Comparison of ENCODE assay signal across 10 cellular contexts in the genomic region with DNA sequence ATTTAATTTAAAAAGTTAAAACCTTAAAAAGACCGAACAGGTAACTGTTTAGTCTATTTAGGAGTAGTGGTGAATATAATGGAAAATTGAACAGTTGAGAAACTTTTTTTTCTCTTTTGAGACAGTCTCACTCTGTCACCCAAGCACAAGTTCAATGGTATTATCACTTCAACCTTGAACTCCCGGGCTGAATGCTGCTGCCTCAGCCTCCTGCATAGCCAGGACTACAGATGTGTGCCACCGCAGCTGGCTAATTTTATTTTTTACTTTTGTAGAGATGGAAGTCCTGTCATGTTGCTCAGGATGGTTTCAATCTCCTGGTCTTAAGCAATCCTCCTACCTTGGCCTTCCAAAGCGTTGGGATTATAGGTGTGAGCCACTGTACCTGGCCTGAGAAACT. TPM values are rescaled to one million over a fixed set of nuclear protein-coding genes. Genes with fewer than 3 reads are reported as not detected.
"Had no signal": no experiment of that assay in that cellular context is flagged by ENCODE, and none has a peak within 500 bp of the region (broad histone marks: within the 10 kb centered on the region; RNA-seq: fewer than 3 reads in every experiment).

No MANE protein-coding gene starts in this region.

- H3K9me3 Mint-ChIP-seq: HFFc6 had no signal

- H3K9me3 ChIP-seq: HAP-1 had no signal

- H3K27ac Mint-ChIP-seq: HFFc6, IgD-negative memory B cell had no signal

- H3K4me1 ChIP-seq: HAP-1 had no signal

- DNase-seq: GOT3, H7, HFFc6, KBM-7 had no signal

- H3K36me3 Mint-ChIP-seq: IgD-negative memory B cell had no signal

- ATAC-seq: HCT116 had no signal

- FAIRE-seq: HTR-8/SVneo had no signal

- H3K4me3 ChIP-seq: HAP-1 had no signal

- H3K4me3 Mint-ChIP-seq: HFFc6, IgD-negative memory B cell had no signal

- H3K36me3 ChIP-seq: HAP-1 had no signal

RNA-seq across cellular contexts. Expression of a gene that starts 33.6 kb away (rescaled TPM):
- total RNA-seq: H4, H7, HFFc6, HT-29 had no signal
- polyA plus RNA-seq: IgD-negative memory B cell had no signal
